13 cellular contexts compared by ENCODE assay signal in the genomic region with DNA sequence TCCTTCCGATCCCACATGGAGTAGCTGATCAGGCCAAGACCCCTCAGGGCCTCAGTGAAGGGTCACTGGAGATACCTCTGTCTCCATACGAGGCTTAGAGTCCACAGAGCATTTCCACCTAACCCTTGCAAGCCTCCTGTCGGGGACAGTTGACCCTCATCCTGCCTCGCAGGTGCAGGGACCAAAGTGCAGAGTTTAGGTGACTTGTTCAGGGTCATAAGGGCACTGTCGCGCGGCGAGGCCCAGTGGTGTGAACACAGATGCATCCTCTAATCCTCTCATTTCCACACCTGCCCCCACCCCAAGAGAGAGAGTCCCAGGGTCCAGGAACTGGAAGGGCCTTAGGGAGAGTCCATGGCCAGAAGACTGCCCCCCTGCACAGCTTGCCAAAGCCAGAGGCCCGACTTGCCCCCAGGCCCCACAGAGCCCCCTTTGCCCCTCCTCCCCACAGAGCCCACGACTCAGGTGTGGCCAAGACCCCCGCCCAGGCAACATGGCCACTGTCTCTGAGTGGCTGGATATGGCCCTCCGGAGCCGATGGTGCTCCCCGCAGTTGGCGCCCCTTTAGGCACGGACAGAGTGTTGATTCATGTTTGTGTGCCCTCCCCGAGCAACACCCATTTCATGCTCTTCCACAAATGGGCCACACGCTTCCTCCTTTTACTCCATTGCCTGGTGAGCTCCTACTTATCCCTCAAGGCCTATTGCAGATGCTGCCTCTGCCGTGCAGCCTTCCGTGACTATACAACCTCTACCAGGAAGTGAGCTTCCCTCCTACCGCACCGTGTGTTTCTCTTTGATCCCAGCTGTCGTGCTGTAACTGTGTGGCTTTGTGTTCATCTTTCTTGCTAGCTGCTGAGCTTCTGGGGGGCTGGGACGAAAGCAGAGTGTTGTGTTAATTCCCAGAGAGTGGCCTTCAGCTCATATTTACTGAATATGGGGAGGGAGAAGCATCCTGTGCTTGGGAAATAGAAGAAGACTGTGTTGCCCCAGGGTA. TPM values are rescaled to one million over a fixed set of nuclear protein-coding genes. Genes with fewer than 3 reads are reported as not detected.
DNase-seq lines count a peak whose midpoint lies in the region; ATAC-seq and TF ChIP-seq lines count a peak whose summit lies in the region.
"Had no signal": no experiment of that assay in that cellular context is flagged by ENCODE, and none has a peak within 500 bp of the region (broad histone marks: within the 10 kb centered on the region; RNA-seq: fewer than 3 reads in every experiment).

No MANE protein-coding gene starts in this region.

- H3K4me1 ChIP-seq in CD4-positive, CD25-positive, alpha-beta regulatory T cell (ENCODE audit: control insufficient read depth, insufficient read depth, low read length, poor library complexity, severe bottlenecking), result peaks cover 19% of the 10 kb centered on the region
- peaks cover 3% of the 10 kb centered on the region for H3K4me1 ChIP-seq in mucosa of descending colon (ENCODE audit: low read depth)
- no peaks in the 10 kb centered on the region for H3K4me1 ChIP-seq in foreskin keratinocyte
- H3K4me1 ChIP-seq: body of pancreas had no signal

- TF ChIP-seq CTCF in mucosa of descending colon (IDR thresholded peaks at IDR 0.05), result no peak
- no peak for TF ChIP-seq CTCF in foreskin keratinocyte (conservative IDR thresholded peaks at IDR 0.05)

- peak in 1 of 3 donors; percentile 67 for DNase-seq in CD4-positive, CD25-positive, alpha-beta regulatory T cell
- DNase-seq in GM19238 (ENCODE audit: insufficient read length, low spot score) (peak; percentile 43), mucosa of descending colon (peak in 1 of 3 donors; percentile 21), foreskin keratinocyte (no peak)
- DNase-seq in T-helper 2 cell treated with Interferon-gamma antibody and Interleukin-4, amounts not matched to agents 5 μg/mL and 100 μg/mL, for 36 hours (ENCODE audit: low spot score), result no peak
- DNase-seq: GM23248 had no signal

- H3K27ac Mint-ChIP-seq in CD4-positive, CD25-positive, alpha-beta regulatory T cell, result peak overlapping the region in 2 of 3 donors; percentile 76 to 85
- peak overlapping the region; percentile 69 for H3K27ac Mint-ChIP-seq in T-helper 2 cell treated with Interferon-gamma antibody and Interleukin-4, amounts not matched to agents 5 μg/mL and 100 μg/mL, for 36 hours

- no peak overlapping the region for H3K27ac ChIP-seq in CD4-positive, CD25-positive, alpha-beta regulatory T cell (ENCODE audit: insufficient read depth, low read length, poor library complexity, severe bottlenecking)
- H3K27ac ChIP-seq in foreskin keratinocyte, result no peak overlapping the region
- H3K27ac ChIP-seq: body of pancreas, GM23248, right atrium auricular region had no signal

- peaks cover 12% of the 10 kb centered on the region for H3K27me3 Mint-ChIP-seq in CD4-positive, CD25-positive, alpha-beta regulatory T cell
- H3K27me3 Mint-ChIP-seq in T-helper 2 cell treated with Interferon-gamma antibody and Interleukin-4, amounts not matched to agents 5 μg/mL and 100 μg/mL, for 36 hours (ENCODE audit: low read depth), result peaks cover 8% of the 10 kb centered on the region

- no peaks in the 10 kb centered on the region for H3K9me3 ChIP-seq in CD4-positive, CD25-positive, alpha-beta regulatory T cell (ENCODE audit: control insufficient read depth in 2 of 2, low read length in 2 of 2)
- H3K9me3 ChIP-seq in mucosa of descending colon, result no peaks in the 10 kb centered on the region
- H3K9me3 ChIP-seq: body of pancreas, Peyer's patch, right atrium auricular region had no signal

- intact Hi-C loops in mucosa of descending colon (cut with DNase I, micrococcal nuclease), result no loop called here

- H3K9me3 Mint-ChIP-seq in CD4-positive, CD25-positive, alpha-beta regulatory T cell, result peaks cover 0 to 2% (median 0%) of the 10 kb centered on the region in 7 donors
- no peaks in the 10 kb centered on the region for H3K9me3 Mint-ChIP-seq in T-helper 2 cell treated with Interferon-gamma antibody and Interleukin-4, amounts not matched to agents 5 μg/mL and 100 μg/mL, for 36 hours

- ATAC-seq in CD4-positive, CD25-positive, alpha-beta regulatory T cell (ENCODE audit: low read depth in 2 of 2), result peak in 1 of 2 donors; percentile 30
- peak; percentile 19 for ATAC-seq in mucosa of descending colon
- no peak for ATAC-seq in GM18520 (IDR thresholded peaks at IDR 0.05; ENCODE audit: unreplicated experiment)
- no peak for ATAC-seq in foreskin keratinocyte
- no peak for ATAC-seq in HG02763 (IDR thresholded peaks at IDR 0.05; ENCODE audit: unreplicated experiment)
- ATAC-seq in GM21717 (IDR thresholded peaks at IDR 0.05; ENCODE audit: unreplicated experiment), result no peak
- ATAC-seq: body of pancreas had no signal

- H3K36me3 Mint-ChIP-seq in CD4-positive, CD25-positive, alpha-beta regulatory T cell, result no peaks in the 10 kb centered on the region
- H3K36me3 Mint-ChIP-seq in T-helper 2 cell treated with Interferon-gamma antibody and Interleukin-4, amounts not matched to agents 5 μg/mL and 100 μg/mL, for 36 hours (ENCODE audit: low read depth), result peaks cover 29% of the 10 kb centered on the region

- no peaks in the 10 kb centered on the region for H3K36me3 ChIP-seq in CD4-positive, CD25-positive, alpha-beta regulatory T cell (ENCODE audit: control insufficient read depth, insufficient read depth, low read length)
- no peaks in the 10 kb centered on the region for H3K36me3 ChIP-seq in mucosa of descending colon (ENCODE audit: low read depth)
- H3K36me3 ChIP-seq: Peyer's patch, right atrium auricular region had no signal

- H3K4me1 Mint-ChIP-seq in CD4-positive, CD25-positive, alpha-beta regulatory T cell, result peaks cover 0 to 52% (median 20%) of the 10 kb centered on the region in 4 donors
- H3K4me1 Mint-ChIP-seq in T-helper 2 cell treated with Interferon-gamma antibody and Interleukin-4, amounts not matched to agents 5 μg/mL and 100 μg/mL, for 36 hours (ENCODE audit: low read depth), result peaks cover 38% of the 10 kb centered on the region

- no peaks in the 10 kb centered on the region for H3K27me3 ChIP-seq in CD4-positive, CD25-positive, alpha-beta regulatory T cell (ENCODE audit: control insufficient read depth, insufficient read depth, low read length)
- peaks cover 18% of the 10 kb centered on the region for H3K27me3 ChIP-seq in foreskin keratinocyte

- H3K4me3 Mint-ChIP-seq in CD4-positive, CD25-positive, alpha-beta regulatory T cell, result peak overlapping the region in 3 of 4 donors; percentile 59 to 64 (median 63)
- peak overlapping the region; percentile 86 for H3K4me3 Mint-ChIP-seq in T-helper 2 cell treated with Interferon-gamma antibody and Interleukin-4, amounts not matched to agents 5 μg/mL and 100 μg/mL, for 36 hours

- H3K4me3 ChIP-seq in CD4-positive, CD25-positive, alpha-beta regulatory T cell (ENCODE audit: low read depth, low read length), result peak overlapping the region; percentile 18
- no peak overlapping the region for H3K4me3 ChIP-seq in mucosa of descending colon
- H3K4me3 ChIP-seq: body of pancreas, GM23248, lung, right atrium auricular region had no signal

RNA-seq across cellular contexts. Expression of gene TRPM2, which starts 1.7 kb away (rescaled TPM):
- total RNA-seq in CD4-positive, CD25-positive, alpha-beta regulatory T cell, result 3.1 TPM
- polyA plus RNA-seq in CD4-positive, CD25-positive, alpha-beta regulatory T cell, result 1 to 10 TPM in 2 of 4 donors, under 1 TPM in 2; 0.38 to 1.1 (median 0.79) TPM
- 10 to 100 TPM in 1 of 3 donors, 1 to 10 TPM in 2; 1.5 to 10.3 (median 7.2) TPM for total RNA-seq in mucosa of descending colon
- total RNA-seq in foreskin keratinocyte, result 1.1 and 2.5 TPM in 2 replicates
- 1.5 and 3.4 TPM in 2 replicates for polyA plus RNA-seq in foreskin keratinocyte
- polyA plus RNA-seq: GM23248 had no signal

RNA-seq across cellular contexts. Expression of gene CFAP410, which starts 15.9 kb away (rescaled TPM):
- total RNA-seq in CD4-positive, CD25-positive, alpha-beta regulatory T cell, result 49.1 TPM
- 10 to 100 TPM; 16.4 to 18.1 (median 17.1) TPM for polyA plus RNA-seq in CD4-positive, CD25-positive, alpha-beta regulatory T cell
- 10 to 100 TPM; 22.0 to 33.0 (median 26.6) TPM for total RNA-seq in mucosa of descending colon
- total RNA-seq in foreskin keratinocyte, result 6.6 and 8.1 TPM in 2 replicates
- 9.3 and 11.5 TPM in 2 replicates for polyA plus RNA-seq in foreskin keratinocyte

RNA-seq across cellular contexts. Expression of gene PFKL, which starts 55.2 kb away (rescaled TPM):
- total RNA-seq in CD4-positive, CD25-positive, alpha-beta regulatory T cell, result 204 TPM
- polyA plus RNA-seq in CD4-positive, CD25-positive, alpha-beta regulatory T cell, result 100 to 1,000 TPM; 125 to 185 (median 157) TPM
- total RNA-seq in mucosa of descending colon, result 100 to 1,000 TPM; 150 to 299 (median 237) TPM
- total RNA-seq in foreskin keratinocyte, result 93.8 and 104 TPM in 2 replicates
- polyA plus RNA-seq in foreskin keratinocyte, result 91.0 and 98.3 TPM in 2 replicates
